7 cellular contexts compared by ENCODE assay signal in the genomic region with DNA sequence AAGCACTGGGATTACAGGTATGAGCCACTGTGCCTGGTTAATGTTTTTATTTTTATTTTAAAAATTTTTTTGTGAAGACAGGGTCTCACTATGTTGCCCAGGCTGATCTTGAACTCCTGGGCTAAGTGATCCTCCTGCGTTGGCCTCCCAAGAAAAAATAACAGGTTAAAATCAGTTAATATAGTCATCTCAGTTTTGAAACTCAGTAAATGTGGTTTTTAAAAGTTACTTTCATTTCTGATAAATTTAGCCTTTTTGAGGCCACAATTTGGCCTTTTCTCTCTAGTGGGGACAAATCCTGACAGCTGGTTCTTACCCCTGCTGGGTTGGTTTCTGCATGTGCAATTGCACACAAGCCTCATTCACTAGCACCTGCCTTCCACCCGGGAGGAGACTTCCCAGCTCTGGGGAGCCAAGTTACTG. TPM values are rescaled to one million over a fixed set of nuclear protein-coding genes. Genes with fewer than 3 reads are reported as not detected.
DNase-seq lines count a peak whose midpoint lies in the region; ATAC-seq, FAIRE-seq and TF ChIP-seq lines count a peak whose summit lies in the region.
"Had no signal": no experiment of that assay in that cellular context is flagged by ENCODE, and none has a peak within 500 bp of the region (broad histone marks: within the 10 kb centered on the region; RNA-seq: fewer than 3 reads in every experiment).

No MANE protein-coding gene starts in this region.

- H3K9me3 ChIP-seq in breast epithelium (no peaks in the 10 kb centered on the region), mammary epithelial cell (replicated peaks; ENCODE audit: insufficient read depth, low read length) (no peaks in the 10 kb centered on the region)

- H3K79me2 ChIP-seq in KMS-11 (ENCODE audit: insufficient read depth, low read depth) (no peaks in the 10 kb centered on the region), mammary epithelial cell (ENCODE audit: insufficient read depth, low read length) (no peaks in the 10 kb centered on the region)

- WGBS in mammary epithelial cell (ENCODE audit: low coverage, missing lambda C conversion rate): 92% methylated on average over 2 of the region's 2 CpGs

- no peak for TF ChIP-seq POLR2A in GM12891 (IDR thresholded peaks at IDR 0.05; ENCODE audit: low read depth, low read length)
- no peak for TF ChIP-seq POLR2A in breast epithelium (IDR thresholded peaks at IDR 0.05)

- CTCF ChIA-PET in mammary epithelial cell (lab: Charles Lee; ENCODE audit: low non-redundant PET): interaction anchor here (0.5 to 0.7 kb wide), 2 partner anchors 56 to 135 kb away, joined by 4 to 7 read pairs; no protein-coding TSS in a partner anchor

- H3K27me3 ChIP-seq in KMS-11 (ENCODE audit: insufficient read depth, low read depth): no peaks in the 10 kb centered on the region
- no peaks in the 10 kb centered on the region for H3K27me3 ChIP-seq in breast epithelium
- no peaks in the 10 kb centered on the region for H3K27me3 ChIP-seq in mammary epithelial cell (ENCODE audit: insufficient read depth, low read length)

- H3K36me3 ChIP-seq in KMS-11 (ENCODE audit: insufficient read depth) (no peaks in the 10 kb centered on the region), breast epithelium (no peaks in the 10 kb centered on the region), mammary epithelial cell (ENCODE audit: insufficient read depth, low read length) (no peaks in the 10 kb centered on the region)

- H4K20me1 ChIP-seq in KMS-11 (ENCODE audit: insufficient read depth) (no peaks in the 10 kb centered on the region), mammary epithelial cell (ENCODE audit: insufficient read depth, low read length) (no peaks in the 10 kb centered on the region)

- peak overlapping the region; percentile 71 for H3K4me3 ChIP-seq in KMS-11 (IDR thresholded peaks at IDR 0.05; ENCODE audit: insufficient read depth, low read depth, low read length)
- no peak overlapping the region for H3K4me3 ChIP-seq in breast epithelium
- H3K4me3 ChIP-seq in mammary epithelial cell (replicated peaks in 1 of 3; ENCODE audit: insufficient read depth in 1 of 3, low read depth in 2 of 3, low read length in 3 of 3): no peak overlapping the region

- no TSS peak for BruUV-seq in mammary epithelial cell (replicated peaks; lab: Mats Ljungman, UMichigan)

- peak overlapping the region; percentile 49 for H3K27ac ChIP-seq in KMS-11
- H3K27ac ChIP-seq in breast epithelium: no peak overlapping the region
- H3K27ac ChIP-seq in mammary epithelial cell (ENCODE audit: insufficient read depth, low read depth, low read length): no peak overlapping the region

- ATAC-seq in GM21515 (IDR thresholded peaks at IDR 0.05; ENCODE audit: unreplicated experiment): peak; percentile 77

- peak; percentile 60 for FAIRE-seq in GM12891 (lab: Jason Lieb, UNC)

- dilution Hi-C loops in mammary epithelial cell (cut with HindIII; ENCODE audit: low sequenced_read_pairs): loop anchor here (5.0 kb wide), 1 partner anchor 71 kb away; a partner anchor contains a TSS

- in situ Hi-C loops in mammary epithelial cell (cut with MboI; ENCODE audit: low sequenced_read_pairs in 2 of 2): loop anchor here in 1 of 2 donors (10.0 kb wide), 1 partner anchor 71 kb away; a partner anchor contains a TSS

- H3K9ac ChIP-seq in KMS-11 (peak overlapping the region; percentile 0; the same call in 1 of the 2 replicates), mammary epithelial cell (ENCODE audit: insufficient read depth, low read length) (no peak overlapping the region)

- H2AFZ ChIP-seq in KMS-11 (ENCODE audit: low read depth): no peak overlapping the region
- H2AFZ ChIP-seq in mammary epithelial cell (ENCODE audit: low read depth, low read length): no peak overlapping the region

- H3K4me1 ChIP-seq in KMS-11 (ENCODE audit: low read depth, poor library complexity, severe bottlenecking) (peaks cover 96% of the 10 kb centered on the region), breast epithelium (peaks cover 0 to 8% of the 10 kb centered on the region in 2 donors), mammary epithelial cell (ENCODE audit: insufficient read depth, low read length) (peaks cover 12% of the 10 kb centered on the region)

- intact Hi-C loops in breast epithelium (cut with DNase I; ENCODE audit: low total_unique reads) (loop anchor here (10.0 kb wide), 1 partner anchor 141 kb away; a partner anchor contains a TSS), mammary epithelial cell (cut with micrococcal nuclease) (loop anchor here (5.0 kb wide), 1 partner anchor 94 kb away; no protein-coding TSS in a partner anchor)

- H3K4me2 ChIP-seq in KMS-11: peak overlapping the region; percentile 50
- H3K4me2 ChIP-seq in mammary epithelial cell (ENCODE audit: insufficient read depth, low read depth, low read length): no peak overlapping the region

- DNase-seq in GM12891 (ENCODE audit: insufficient read length, low spot score): peak; percentile 66
- no peak for DNase-seq in breast epithelium (ENCODE audit: low spot score in 2 of 2)
- no peak for DNase-seq in medulla oblongata (ENCODE audit: extremely low spot score)
- no peak for DNase-seq in mammary epithelial cell

- TF ChIP-seq CTCF in KMS-11 (conservative IDR thresholded peaks at IDR 0.05; ENCODE audit: low read depth, low read length) (no peak), breast epithelium (IDR thresholded peaks at IDR 0.05) (no peak), mammary epithelial cell (conservative IDR thresholded peaks at IDR 0.05 in 1 of 2, IDR thresholded peaks at IDR 0.05 in 1 of 2; ENCODE audit: extremely low read depth in 1 of 2, insufficient read depth in 1 of 2, low read depth in 1 of 2, low read length in 2 of 2) (no peak)

TF ChIP-seq in GM12891, 5 proteins besides CTCF, POLR2A, EP300 and RAD21:
- TF ChIP-seq SPI1 (IDR thresholded peaks at IDR 0.05; ENCODE audit: low read depth, low read length) (no peak), POU2F2 (IDR thresholded peaks at IDR 0.05; ENCODE audit: low read depth, low read length) (peak; percentile 58; the same call in 1 of the 2 replicates)

RNA-seq across cellular contexts. Expression of a gene that starts 13.3 kb away (rescaled TPM):
- 49.7 TPM for polyA plus RNA-seq in GM12891 (2012; ENCODE audit: low read depth, missing spikeins)
- total RNA-seq in breast epithelium: 10 to 100 TPM; 41.4 to 75.2 (median 60.3) TPM
- total RNA-seq in mammary epithelial cell: 10 to 100 TPM; 23.8 to 33.2 TPM
- 53.0 TPM for polyA plus RNA-seq in mammary epithelial cell
- 15.9 TPM for polyA minus RNA-seq in mammary epithelial cell

RNA-seq across cellular contexts. Expression of a gene that starts 15.9 kb away (rescaled TPM):
- 0.39 TPM for polyA plus RNA-seq in GM12891 (2012; ENCODE audit: low read depth, missing spikeins)
- 1 to 10 TPM in 1 of 3 donors, under 1 TPM in 2; 0.32 to 2.9 (median 0.98) TPM for total RNA-seq in breast epithelium
- not detected for total RNA-seq in mammary epithelial cell
- 0.29 TPM for polyA plus RNA-seq in mammary epithelial cell
- not detected for polyA minus RNA-seq in mammary epithelial cell
- polyA plus RNA-seq: CD8-positive, alpha-beta memory T cell had no signal

RNA-seq across cellular contexts. Expression of a gene that starts 21.7 kb away (rescaled TPM):
- polyA plus RNA-seq in GM12891 (2012; ENCODE audit: low read depth, missing spikeins): 3.2 TPM
- total RNA-seq in breast epithelium (1 to 10 TPM; 1.8 to 3.9 (median 2.5) TPM), mammary epithelial cell (1 to 10 TPM; 2.8 to 7.6 TPM)
- 1.6 TPM for polyA plus RNA-seq in mammary epithelial cell
- polyA minus RNA-seq in mammary epithelial cell: 1.2 TPM

RNA-seq across cellular contexts. Expression of a gene that starts 32.2 kb away (rescaled TPM):
- polyA plus RNA-seq in GM12891 (2012; ENCODE audit: low read depth, missing spikeins): 14.1 TPM
- total RNA-seq in breast epithelium (10 to 100 TPM; 10.7 to 23.7 (median 13.8) TPM), mammary epithelial cell (10 to 100 TPM; 15.8 to 18.5 TPM)
- polyA plus RNA-seq in mammary epithelial cell: 29.2 TPM
- polyA minus RNA-seq in mammary epithelial cell: 25.3 TPM

RNA-seq across cellular contexts. Expression of a gene that starts 56.5 kb away (rescaled TPM):
- 30.6 TPM for polyA plus RNA-seq in GM12891 (2012; ENCODE audit: low read depth, missing spikeins)
- total RNA-seq in breast epithelium (10 to 100 TPM; 35.7 to 67.8 (median 54.7) TPM), mammary epithelial cell (10 to 100 TPM; 74.5 to 76.7 TPM)
- 25.5 TPM for polyA plus RNA-seq in mammary epithelial cell
- polyA minus RNA-seq in mammary epithelial cell: 46.2 TPM
